2 cellular contexts compared by ENCODE assay signal in the genomic region with DNA sequence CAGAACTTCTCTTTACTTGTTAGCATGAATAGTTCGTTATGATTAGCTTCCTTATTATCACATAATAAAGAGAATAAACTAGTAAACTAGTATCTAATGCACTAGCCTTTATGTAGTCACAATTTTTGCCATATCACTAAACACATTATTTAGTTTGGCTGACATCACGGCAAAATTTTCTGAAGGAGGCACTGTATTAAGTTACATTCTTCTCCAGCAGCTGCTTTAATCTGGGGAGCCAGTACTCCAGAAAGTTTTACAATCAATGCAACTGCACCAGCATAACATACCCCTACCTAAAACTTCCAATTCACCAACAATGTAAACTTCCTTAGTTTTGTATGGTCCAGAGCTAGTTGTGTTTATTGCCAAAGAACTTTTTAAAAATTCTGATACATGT.
A peak's percentile ranks its signal among the peaks of the same experiment; 100 is the strongest.
TF ChIP-seq lines count a peak whose summit lies in the region.

No MANE protein-coding gene starts in this region.

TF ChIP-seq in IMR-90, 13 proteins besides CTCF, POLR2A, EP300 and RAD21:
- TF ChIP-seq RCOR1 (IDR thresholded peaks at IDR 0.05; ENCODE audit: insufficient replicate concordance, low read length) (no peak), RFX5 (IDR thresholded peaks at IDR 0.05; ENCODE audit: low read depth, low read length) (no peak), MXI1 (IDR thresholded peaks at IDR 0.05; ENCODE audit: borderline replicate concordance, low read depth, low read length) (no peak), CEBPB (IDR thresholded peaks at IDR 0.05; ENCODE audit: low read depth, low read length) (no peak), SMC3 (IDR thresholded peaks at IDR 0.05; ENCODE audit: low read depth, low read length) (no peak), MAFK (IDR thresholded peaks at IDR 0.05; ENCODE audit: low read depth, low read length) (no peak), CHD1 (IDR thresholded peaks at IDR 0.05; ENCODE audit: low read depth, low read length) (no peak), NFE2L2 (IDR thresholded peaks at IDR 0.05; ENCODE audit: low read depth, low read length) (no peak), MAZ (IDR thresholded peaks at IDR 0.05; ENCODE audit: borderline replicate concordance, low read depth, low read length) (no peak), BHLHE40 (IDR thresholded peaks at IDR 0.05; ENCODE audit: low read depth, low read length) (no peak)
- TF ChIP-seq, protein P1, sequence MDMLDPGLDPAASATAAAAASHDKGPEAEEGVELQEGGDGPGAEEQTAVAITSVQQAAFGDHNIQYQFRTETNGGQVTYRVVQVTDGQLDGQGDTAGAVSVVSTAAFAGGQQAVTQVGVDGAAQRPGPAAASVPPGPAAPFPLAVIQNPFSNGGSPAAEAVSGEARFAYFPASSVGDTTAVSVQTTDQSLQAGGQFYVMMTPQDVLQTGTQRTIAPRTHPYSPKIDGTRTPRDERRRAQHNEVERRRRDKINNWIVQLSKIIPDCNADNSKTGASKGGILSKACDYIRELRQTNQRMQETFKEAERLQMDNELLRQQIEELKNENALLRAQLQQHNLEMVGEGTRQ (IDR thresholded peaks at IDR 0.05; ENCODE audit: low read depth, low read length): no peak
- TF ChIP-seq, protein P2, sequence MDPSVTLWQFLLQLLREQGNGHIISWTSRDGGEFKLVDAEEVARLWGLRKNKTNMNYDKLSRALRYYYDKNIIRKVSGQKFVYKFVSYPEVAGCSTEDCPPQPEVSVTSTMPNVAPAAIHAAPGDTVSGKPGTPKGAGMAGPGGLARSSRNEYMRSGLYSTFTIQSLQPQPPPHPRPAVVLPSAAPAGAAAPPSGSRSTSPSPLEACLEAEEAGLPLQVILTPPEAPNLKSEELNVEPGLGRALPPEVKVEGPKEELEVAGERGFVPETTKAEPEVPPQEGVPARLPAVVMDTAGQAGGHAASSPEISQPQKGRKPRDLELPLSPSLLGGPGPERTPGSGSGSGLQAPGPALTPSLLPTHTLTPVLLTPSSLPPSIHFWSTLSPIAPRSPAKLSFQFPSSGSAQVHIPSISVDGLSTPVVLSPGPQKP (IDR thresholded peaks at IDR 0.05; ENCODE audit: borderline replicate concordance, low read depth, low read length): no peak

TF ChIP-seq in K562, 482 proteins besides CTCF, POLR2A, EP300 and RAD21:
- TF ChIP-seq SP1 (CRISPR knock-in tag; IDR thresholded peaks at IDR 0.05) (no peak), POLR2G (IDR thresholded peaks at IDR 0.05; ENCODE audit: low read depth, low read length) (0 out of 2 replicates have a peak, but pooled peaks have one; percentile 7)
